ENCODE assay signal across 17 cellular contexts in genomic region chr7:139119486-139119849, GRCh38. TPM values are rescaled to one million over a fixed set of nuclear protein-coding genes. Genes with fewer than 3 reads are reported as not detected.
DNase-seq lines count a peak whose midpoint lies in the region; ATAC-seq and TF ChIP-seq lines count a peak whose summit lies in the region.
"Had no signal": no experiment of that assay in that cellular context is flagged by ENCODE, and none has a peak within 500 bp of the region (broad histone marks: within the 10 kb centered on the region; RNA-seq: fewer than 3 reads in every experiment).

No MANE protein-coding gene starts in this region.

- H3K18ac ChIP-seq in mesendoderm (ENCODE audit: low read length) = no peak overlapping the region

- no peaks in the 10 kb centered on the region for H3K9me3 Mint-ChIP-seq in CD4-positive, CD25-positive, alpha-beta regulatory T cell
- H3K9me3 Mint-ChIP-seq in activated CD8-positive, alpha-beta T cell treated with anti-CD3 and anti-CD28 coated beads for 36 hours = no peaks in the 10 kb centered on the region

- H3K4me2 ChIP-seq in mesendoderm (ENCODE audit: low read length) = no peak overlapping the region

- peaks cover 20% of the 10 kb centered on the region for H3K4me1 ChIP-seq in CD4-positive, CD25-positive, alpha-beta regulatory T cell (ENCODE audit: control insufficient read depth, insufficient read depth, low read length, poor library complexity, severe bottlenecking)
- peaks cover 8% of the 10 kb centered on the region for H3K4me1 ChIP-seq in mesendoderm (ENCODE audit: control insufficient read depth, low read depth, low read length)
- H3K4me1 ChIP-seq: sigmoid colon had no signal

- H3K36me3 Mint-ChIP-seq in CD4-positive, CD25-positive, alpha-beta regulatory T cell = no peaks in the 10 kb centered on the region
- no peaks in the 10 kb centered on the region for H3K36me3 Mint-ChIP-seq in activated CD8-positive, alpha-beta T cell treated with anti-CD3 and anti-CD28 coated beads for 36 hours (ENCODE audit: low read depth)

- CTCF ChIA-PET in activated CD8-positive, alpha-beta T cell treated with anti-CD3 and anti-CD28 coated beads for 36 hours (lab: Charles Lee) = interaction anchor here (0.7 to 2.8 kb wide), 9 partner anchors 8 to 233 kb away, joined by 3 to 8 read pairs (median 4); a partner anchor contains a TSS

- H2BK120ac ChIP-seq in mesendoderm (ENCODE audit: low read depth, low read length) = no peak overlapping the region

- H3K36me3 ChIP-seq in CD4-positive, CD25-positive, alpha-beta regulatory T cell (ENCODE audit: control insufficient read depth, insufficient read depth, low read length) = no peaks in the 10 kb centered on the region
- H3K36me3 ChIP-seq in mesendoderm (ENCODE audit: control insufficient read depth, insufficient read depth, low read length) = no peaks in the 10 kb centered on the region
- H3K36me3 ChIP-seq: ovary, sigmoid colon, SJSA1, suprapubic skin had no signal

- H3K4me3 Mint-ChIP-seq in CD4-positive, CD25-positive, alpha-beta regulatory T cell = peak overlapping the region; percentile 74 to 81 (median 78)
- peak overlapping the region; percentile 38 for H3K4me3 Mint-ChIP-seq in activated CD8-positive, alpha-beta T cell treated with anti-CD3 and anti-CD28 coated beads for 36 hours

- H3K27me3 Mint-ChIP-seq in CD4-positive, CD25-positive, alpha-beta regulatory T cell = peaks cover 6% of the 10 kb centered on the region
- H3K27me3 Mint-ChIP-seq in activated CD8-positive, alpha-beta T cell treated with anti-CD3 and anti-CD28 coated beads for 36 hours = no peaks in the 10 kb centered on the region

- ATAC-seq in CD4-positive, CD25-positive, alpha-beta regulatory T cell (ENCODE audit: low read depth in 2 of 2) = no peak
- no peak for ATAC-seq in activated CD8-positive, alpha-beta T cell treated with anti-CD3 and anti-CD28 coated beads for 36 hours
- no peak for ATAC-seq in HG02884 (IDR thresholded peaks at IDR 0.05; ENCODE audit: unreplicated experiment)
- ATAC-seq: body of pancreas, foreskin keratinocyte had no signal

- no peak overlapping the region for H3K4ac ChIP-seq in mesendoderm (ENCODE audit: low read depth, low read length)

- H3K4me1 Mint-ChIP-seq in CD4-positive, CD25-positive, alpha-beta regulatory T cell = peaks cover 14 to 33% (median 30%) of the 10 kb centered on the region in 4 donors
- peaks cover 46% of the 10 kb centered on the region for H3K4me1 Mint-ChIP-seq in activated CD8-positive, alpha-beta T cell treated with anti-CD3 and anti-CD28 coated beads for 36 hours (ENCODE audit: low read depth)

- intact Hi-C loops in activated CD8-positive, alpha-beta T cell treated with anti-CD3 and anti-CD28 coated beads for 36 hours (cut with micrococcal nuclease) = loop anchor here (5.0 kb wide), 1 partner anchor 113 kb away; the partner anchor contains the start of gene UBN2

- H3K4me3 ChIP-seq in CD4-positive, CD25-positive, alpha-beta regulatory T cell (ENCODE audit: low read depth, low read length) = peak overlapping the region; percentile 68
- peak overlapping the region; percentile 35 for H3K4me3 ChIP-seq in GM12865 (ENCODE audit: low read depth, low read length)
- H3K4me3 ChIP-seq in mesendoderm (ENCODE audit: low read length) = no peak overlapping the region
- H3K4me3 ChIP-seq: body of pancreas, coronary artery, ovary, sigmoid colon, SJSA1, suprapubic skin had no signal

- no peaks in the 10 kb centered on the region for H3K9me3 ChIP-seq in CD4-positive, CD25-positive, alpha-beta regulatory T cell (ENCODE audit: control insufficient read depth in 2 of 2, low read length in 2 of 2)
- H3K9me3 ChIP-seq: body of pancreas, ovary, sigmoid colon, SJSA1, suprapubic skin had no signal

- H3K27ac Mint-ChIP-seq in CD4-positive, CD25-positive, alpha-beta regulatory T cell = peak overlapping the region; percentile 70 to 98 (median 94)
- peak overlapping the region; percentile 56 for H3K27ac Mint-ChIP-seq in activated CD8-positive, alpha-beta T cell treated with anti-CD3 and anti-CD28 coated beads for 36 hours

- H2BK5ac ChIP-seq in mesendoderm (ENCODE audit: low read length) = no peak overlapping the region

- WGBS in mesendoderm (ENCODE audit: extremely low coverage, insufficient coverage, low lambda C conversion rate) = no CpG with 5 or more reads among the region's 4 CpGs

- no peak overlapping the region for H4K8ac ChIP-seq in mesendoderm (ENCODE audit: low read depth, low read length)

- TF ChIP-seq CTCF in GM12865 (IDR thresholded peaks at IDR 0.05; ENCODE audit: insufficient read depth, low read depth, low read length, missing control alignments) = no peak
- no peak for TF ChIP-seq CTCF in activated CD8-positive, alpha-beta T cell treated with anti-CD3 and anti-CD28 coated beads for 36 hours (IDR thresholded peaks at IDR 0.05)

- no peak overlapping the region for H3K23ac ChIP-seq in mesendoderm (ENCODE audit: low read length)

- H3K79me1 ChIP-seq in mesendoderm (ENCODE audit: low read length) = no peaks in the 10 kb centered on the region

- no peaks in the 10 kb centered on the region for H3K27me3 ChIP-seq in CD4-positive, CD25-positive, alpha-beta regulatory T cell (ENCODE audit: control insufficient read depth, insufficient read depth, low read length)
- no peaks in the 10 kb centered on the region for H3K27me3 ChIP-seq in mesendoderm (ENCODE audit: insufficient read depth, low read length, poor library complexity)
- H3K27me3 ChIP-seq: ovary, sigmoid colon had no signal

- H2AK5ac ChIP-seq in mesendoderm (ENCODE audit: low read length) = no peak overlapping the region

- POLR2A ChIA-PET in activated CD8-positive, alpha-beta T cell treated with anti-CD3 and anti-CD28 coated beads for 36 hours (lab: Charles Lee) = interaction anchor here (1.0 to 2.5 kb wide), 5 partner anchors 9 to 35 kb away, joined by 3 to 14 read pairs (median 5); a partner anchor contains a TSS

- no peak overlapping the region for H4K5ac ChIP-seq in mesendoderm (ENCODE audit: low read length)

- H2BK15ac ChIP-seq in mesendoderm (replicated peaks; ENCODE audit: low read depth) = no peak overlapping the region

- H3K79me2 ChIP-seq in mesendoderm (ENCODE audit: control insufficient read depth, insufficient read depth, low read length) = no peaks in the 10 kb centered on the region

- peak overlapping the region; percentile 2 for H3K56ac ChIP-seq in mesendoderm (ENCODE audit: low read length)

- DNase-seq in CD4-positive, CD25-positive, alpha-beta regulatory T cell = no peak
- no peak for DNase-seq in GM12865 (ENCODE audit: low read depth)
- DNase-seq in activated CD8-positive, alpha-beta T cell treated with anti-CD3 and anti-CD28 coated beads for 36 hours = no peak
- no peak for DNase-seq in mesendoderm
- DNase-seq in stimulated activated CD4-positive, alpha-beta T cell treated with anti-CD3 and anti-CD28 coated beads, Interleukin-12 subunit alpha, Interleukin-12 subunit beta, amount 100 ng/mL, for 4 hours = no peak
- no peak for DNase-seq in DMS 273 (lab: John Stamatoyannopoulos, UW; ENCODE audit: unreplicated experiment)
- DNase-seq: body of pancreas, foreskin keratinocyte, KG1, NCI-H2081 treated with DMSO at 0.1 percent for 48 hours, NCI-H526 treated with DMSO at 0.1 percent for 48 hours, ovary, sigmoid colon had no signal

- no peak overlapping the region for H3K9ac ChIP-seq in mesendoderm (ENCODE audit: low read length)

- H3K27ac ChIP-seq in CD4-positive, CD25-positive, alpha-beta regulatory T cell (ENCODE audit: insufficient read depth, low read length, poor library complexity, severe bottlenecking) = peak overlapping the region; percentile 77
- H3K27ac ChIP-seq in mesendoderm (ENCODE audit: low read depth, low read length) = no peak overlapping the region
- H3K27ac ChIP-seq: body of pancreas, coronary artery, foreskin keratinocyte, ovary, sigmoid colon, SJSA1, suprapubic skin had no signal

RNA-seq across cellular contexts. Expression of gene ZC3HAV1, which starts 9.9 kb away (rescaled TPM):
- 220 TPM for total RNA-seq in CD4-positive, CD25-positive, alpha-beta regulatory T cell
- polyA plus RNA-seq in CD4-positive, CD25-positive, alpha-beta regulatory T cell = 100 to 1,000 TPM; 122 to 157 (median 139) TPM
- 100 to 1,000 TPM; 125 to 128 TPM for total RNA-seq in activated CD8-positive, alpha-beta T cell treated with anti-CD3 and anti-CD28 coated beads for 36 hours
- 46.4 TPM for polyA plus RNA-seq in mesendoderm (2013, experiment 1 of 2)
- polyA plus RNA-seq in mesendoderm (2013, experiment 2 of 2) = 44.8 TPM
